ENCODE assay signal across 38 cellular contexts in genomic region chr2:16246911-16247310, GRCh38.
"Had no signal": no experiment of that assay in that cellular context is flagged by ENCODE, and none has a peak within 500 bp of the region (broad histone marks: within the 10 kb centered on the region; RNA-seq: fewer than 3 reads in every experiment).

No MANE protein-coding gene starts in this region.

- H3K9me3 ChIP-seq: ascending aorta had no signal

- H3K27ac Mint-ChIP-seq: activated B cell treated with CpG ODN at 0.5 μM for 24 hours; activated CD4-positive, alpha-beta memory T cell treated with anti-CD3 and anti-CD28 coated beads for 36 hours; activated CD4-positive, alpha-beta T cell treated with anti-CD3 and anti-CD28 coated beads, Interleukin-2, amount 10 ng/mL, durations not matched to agents 24 days and 14 days; activated CD8-positive, alpha-beta T cell treated with anti-CD3 and anti-CD28 coated beads for 36 hours; activated naive CD4-positive, alpha-beta T cell treated with anti-CD3 and anti-CD28 coated beads, Interleukin-2, amount 10 ng/mL, durations not matched to agents 7 days and 5 days; activated naive CD4-positive, alpha-beta T cell treated with anti-CD3 and anti-CD28 coated beads, Interleukin-2, amount 50 U/mL, for 24 hours; activated naive CD8-positive, alpha-beta T cell; activated naive CD8-positive, alpha-beta T cell treated with anti-CD3 and anti-CD28 coated beads, Interleukin-2, amount 10 ng/mL, durations not matched to agents 7 days and 5 days; activated naive CD8-positive, alpha-beta T cell treated with anti-CD3 and anti-CD28 coated beads, Interleukin-2, amount 50 U/mL, for 24 hours; activated T-cell treated with anti-CD3 and anti-CD28 coated beads, Interleukin-2, amount 50 U/mL, for 72 hours; activated T-helper 1 cell treated with anti-CD3 and anti-CD28 coated beads, Interleukin-12 subunit alpha, Interleukin-12 subunit beta, Interleukin-2, Interleukin-4 antibody, amounts not matched to agents 30 ng/mL and 10 ng/mL and 1 ng/mL, durations not matched to agents 14 hours and 24 hours and 36 hours; activated T-helper 17 cell treated with anti-CD3 and anti-CD28 coated beads, Interleukin-2, amount 50 U/mL, for 72 hours; T-helper 1 cell treated with Interleukin-12 subunit alpha and Interleukin-12 subunit beta and Interleukin-4 antibody, amounts not matched to agents 30 μg/mL and 1 μg/mL, for 36 hours; T-helper 2 cell treated with Interferon-gamma antibody and Interleukin-4, amounts not matched to agents 5 μg/mL and 100 μg/mL, for 36 hours had no signal

- H3K4me1 Mint-ChIP-seq: activated B cell treated with CpG ODN at 0.5 μM for 24 hours; activated CD4-positive, alpha-beta T cell treated with anti-CD3 and anti-CD28 coated beads, Interleukin-2, amount 10 ng/mL, durations not matched to agents 24 days and 14 days; activated naive CD4-positive, alpha-beta T cell treated with anti-CD3 and anti-CD28 coated beads, Interleukin-2, amount 10 ng/mL, durations not matched to agents 7 days and 5 days; activated naive CD4-positive, alpha-beta T cell treated with anti-CD3 and anti-CD28 coated beads, Interleukin-2, amount 50 U/mL, for 24 hours; activated naive CD8-positive, alpha-beta T cell treated with anti-CD3 and anti-CD28 coated beads, Interleukin-2, amount 10 ng/mL, durations not matched to agents 7 days and 5 days; activated naive CD8-positive, alpha-beta T cell treated with anti-CD3 and anti-CD28 coated beads, Interleukin-2, amount 50 U/mL, for 24 hours; activated T-helper 17 cell treated with anti-CD3 and anti-CD28 coated beads, Interleukin-2, amount 50 U/mL, for 72 hours; central memory CD8-positive, alpha-beta T cell had no signal

- H3K4me1 ChIP-seq: ascending aorta had no signal

- H3K36me3 Mint-ChIP-seq: activated CD4-positive, alpha-beta memory T cell treated with anti-CD3 and anti-CD28 coated beads for 36 hours; activated naive CD4-positive, alpha-beta T cell treated with anti-CD3 and anti-CD28 coated beads, Interleukin-2, amount 10 ng/mL, durations not matched to agents 7 days and 5 days; activated naive CD4-positive, alpha-beta T cell treated with anti-CD3 and anti-CD28 coated beads, Interleukin-2, amount 50 U/mL, for 24 hours; activated naive CD8-positive, alpha-beta T cell; activated naive CD8-positive, alpha-beta T cell treated with anti-CD3 and anti-CD28 coated beads, Interleukin-2, amount 10 ng/mL, durations not matched to agents 7 days and 5 days; brain had no signal

- H3K36me3 ChIP-seq: ascending aorta, cardiac muscle cell had no signal

- ATAC-seq: activated CD8-positive, alpha-beta T cell treated with anti-CD3 and anti-CD28 coated beads for 36 hours; activated naive CD8-positive, alpha-beta T cell treated with anti-CD3 and anti-CD28 coated beads, Interleukin-2, amount 50 U/mL, for 24 hours; activated T-cell treated with anti-CD3 and anti-CD28 coated beads, Interleukin-2, amount 50 U/mL, for 4 hours; activated T-cell treated with anti-CD3 and anti-CD28 coated beads, Interleukin-2, amount 50 U/mL, for 72 hours; activated T-helper 17 cell treated with anti-CD3 and anti-CD28 coated beads, Interleukin-2, amount 50 U/mL, for 72 hours had no signal

- DNase-seq: activated B cell treated with CpG ODN at 0.5 μM for 24 hours; activated CD4-positive, alpha-beta memory T cell treated with anti-CD3 and anti-CD28 coated beads for 36 hours; activated CD4-positive, alpha-beta T cell treated with anti-CD3 and anti-CD28 coated beads for 4 hours; activated CD4-positive, alpha-beta T cell treated with anti-CD3 and anti-CD28 coated beads, Interleukin-2, amount 10 ng/mL, durations not matched to agents 24 days and 14 days; activated CD4-positive, alpha-beta T cell treated with anti-CD3 and anti-CD28 coated beads, Interleukin-2, amount 50 U/mL, for 1 hour; activated CD4-positive, alpha-beta T cell treated with anti-CD3 and anti-CD28 coated beads, Interleukin-2, amount 50 U/mL, for 4 hours; activated CD4-positive, CD25-positive, alpha-beta regulatory T cell treated with anti-CD3 and anti-CD28 coated beads, Interleukin-2, amount 50 U/mL, for 72 hours; activated CD8-positive, alpha-beta memory T cell treated with anti-CD3 and anti-CD28 coated beads, Interleukin-2, amount 50 U/mL, for 4 hours; activated CD8-positive, alpha-beta T cell treated with anti-CD3 and anti-CD28 coated beads for 36 hours; activated gamma-delta T cell; activated naive CD4-positive, alpha-beta T cell treated with anti-CD3 and anti-CD28 coated beads, Interleukin-2, amount 10 ng/mL, durations not matched to agents 7 days and 5 days; activated naive CD4-positive, alpha-beta T cell treated with Interleukin-2 at 50 U/mL for 16 hours; activated naive CD8-positive, alpha-beta T cell treated with anti-CD3 and anti-CD28 coated beads, Interleukin-2, amount 10 ng/mL, durations not matched to agents 7 days and 5 days; activated naive CD8-positive, alpha-beta T cell treated with anti-CD3 and anti-CD28 coated beads, Interleukin-2, amount 50 U/mL, for 24 hours; activated T-cell treated with anti-CD3 and anti-CD28 coated beads for 4 hours; activated T-cell treated with anti-CD3 and anti-CD28 coated beads, Interleukin-2, amount 50 U/mL, for 1 hour; activated T-cell treated with anti-CD3 and anti-CD28 coated beads, Interleukin-2, amount 50 U/mL, for 4 hours; activated T-cell treated with anti-CD3 and anti-CD28 coated beads, Interleukin-2, amount 50 U/mL, for 72 hours; amygdala; anterior cingulate cortex; caudate nucleus; cerebellar nuclear complex; T-helper 1 cell; T-helper 2 cell; T-helper 9 cell had no signal

- H3K4me3 Mint-ChIP-seq: activated B cell treated with CpG ODN at 0.5 μM for 24 hours; activated CD4-positive, alpha-beta memory T cell treated with anti-CD3 and anti-CD28 coated beads for 36 hours; activated CD4-positive, alpha-beta T cell treated with anti-CD3 and anti-CD28 coated beads, Interleukin-2, amount 10 ng/mL, durations not matched to agents 24 days and 14 days; activated CD8-positive, alpha-beta T cell treated with anti-CD3 and anti-CD28 coated beads for 36 hours; activated naive CD4-positive, alpha-beta T cell treated with anti-CD3 and anti-CD28 coated beads, Interleukin-2, amount 10 ng/mL, durations not matched to agents 7 days and 5 days; activated naive CD4-positive, alpha-beta T cell treated with anti-CD3 and anti-CD28 coated beads, Interleukin-2, amount 50 U/mL, for 24 hours; activated naive CD8-positive, alpha-beta T cell; activated naive CD8-positive, alpha-beta T cell treated with anti-CD3 and anti-CD28 coated beads, Interleukin-2, amount 10 ng/mL, durations not matched to agents 7 days and 5 days; activated naive CD8-positive, alpha-beta T cell treated with anti-CD3 and anti-CD28 coated beads, Interleukin-2, amount 50 U/mL, for 24 hours; activated T-cell treated with anti-CD3 and anti-CD28 coated beads, Interleukin-2, amount 50 U/mL, for 4 hours; activated T-cell treated with anti-CD3 and anti-CD28 coated beads, Interleukin-2, amount 50 U/mL, for 72 hours; activated T-helper 1 cell treated with anti-CD3 and anti-CD28 coated beads, Interleukin-12 subunit alpha, Interleukin-12 subunit beta, Interleukin-2, Interleukin-4 antibody, amounts not matched to agents 30 ng/mL and 10 ng/mL and 1 ng/mL, durations not matched to agents 14 hours and 24 hours and 36 hours; activated T-helper 17 cell treated with anti-CD3 and anti-CD28 coated beads, Interleukin-2, amount 50 U/mL, for 72 hours; brain; central memory CD8-positive, alpha-beta T cell; T-helper 1 cell treated with Interleukin-12 subunit alpha and Interleukin-12 subunit beta and Interleukin-4 antibody, amounts not matched to agents 30 μg/mL and 1 μg/mL, for 36 hours; T-helper 2 cell treated with Interferon-gamma antibody and Interleukin-4, amounts not matched to agents 5 μg/mL and 100 μg/mL, for 36 hours had no signal

- H3K27me3 ChIP-seq: ascending aorta had no signal

- H3K9me3 Mint-ChIP-seq: activated B cell treated with CpG ODN at 0.5 μM for 24 hours; activated CD4-positive, alpha-beta memory T cell treated with anti-CD3 and anti-CD28 coated beads for 36 hours; activated CD4-positive, alpha-beta T cell treated with anti-CD3 and anti-CD28 coated beads, Interleukin-2, amount 10 ng/mL, durations not matched to agents 24 days and 14 days; activated CD8-positive, alpha-beta T cell treated with anti-CD3 and anti-CD28 coated beads for 36 hours; activated naive CD4-positive, alpha-beta T cell treated with anti-CD3 and anti-CD28 coated beads, Interleukin-2, amount 10 ng/mL, durations not matched to agents 7 days and 5 days; activated naive CD4-positive, alpha-beta T cell treated with anti-CD3 and anti-CD28 coated beads, Interleukin-2, amount 50 U/mL, for 24 hours; activated naive CD8-positive, alpha-beta T cell treated with anti-CD3 and anti-CD28 coated beads, Interleukin-2, amount 10 ng/mL, durations not matched to agents 7 days and 5 days; activated naive CD8-positive, alpha-beta T cell treated with anti-CD3 and anti-CD28 coated beads, Interleukin-2, amount 50 U/mL, for 24 hours; activated T-cell treated with anti-CD3 and anti-CD28 coated beads, Interleukin-2, amount 50 U/mL, for 4 hours; activated T-cell treated with anti-CD3 and anti-CD28 coated beads, Interleukin-2, amount 50 U/mL, for 72 hours; activated T-helper 1 cell treated with anti-CD3 and anti-CD28 coated beads, Interleukin-12 subunit alpha, Interleukin-12 subunit beta, Interleukin-2, Interleukin-4 antibody, amounts not matched to agents 30 ng/mL and 10 ng/mL and 1 ng/mL, durations not matched to agents 14 hours and 24 hours and 36 hours; activated T-helper 17 cell treated with anti-CD3 and anti-CD28 coated beads, Interleukin-2, amount 50 U/mL, for 72 hours; central memory CD8-positive, alpha-beta T cell; T-helper 1 cell treated with Interleukin-12 subunit alpha and Interleukin-12 subunit beta and Interleukin-4 antibody, amounts not matched to agents 30 μg/mL and 1 μg/mL, for 36 hours; T-helper 2 cell treated with Interferon-gamma antibody and Interleukin-4, amounts not matched to agents 5 μg/mL and 100 μg/mL, for 36 hours had no signal

- H3K27ac ChIP-seq: ascending aorta, cardiac muscle cell, VCaP had no signal

- H3K4me3 ChIP-seq: ascending aorta, cardiac muscle cell had no signal

- FAIRE-seq: bronchial epithelial cell, TTC549 had no signal

- H3K27me3 Mint-ChIP-seq: activated CD4-positive, alpha-beta memory T cell treated with anti-CD3 and anti-CD28 coated beads for 36 hours; activated CD4-positive, alpha-beta T cell treated with anti-CD3 and anti-CD28 coated beads, Interleukin-2, amount 10 ng/mL, durations not matched to agents 24 days and 14 days; activated CD8-positive, alpha-beta T cell treated with anti-CD3 and anti-CD28 coated beads for 36 hours; activated naive CD4-positive, alpha-beta T cell treated with anti-CD3 and anti-CD28 coated beads, Interleukin-2, amount 50 U/mL, for 24 hours; activated naive CD8-positive, alpha-beta T cell treated with anti-CD3 and anti-CD28 coated beads, Interleukin-2, amount 50 U/mL, for 24 hours; activated T-helper 17 cell treated with anti-CD3 and anti-CD28 coated beads, Interleukin-2, amount 50 U/mL, for 72 hours; brain; central memory CD8-positive, alpha-beta T cell had no signal
